In the genomic region with DNA sequence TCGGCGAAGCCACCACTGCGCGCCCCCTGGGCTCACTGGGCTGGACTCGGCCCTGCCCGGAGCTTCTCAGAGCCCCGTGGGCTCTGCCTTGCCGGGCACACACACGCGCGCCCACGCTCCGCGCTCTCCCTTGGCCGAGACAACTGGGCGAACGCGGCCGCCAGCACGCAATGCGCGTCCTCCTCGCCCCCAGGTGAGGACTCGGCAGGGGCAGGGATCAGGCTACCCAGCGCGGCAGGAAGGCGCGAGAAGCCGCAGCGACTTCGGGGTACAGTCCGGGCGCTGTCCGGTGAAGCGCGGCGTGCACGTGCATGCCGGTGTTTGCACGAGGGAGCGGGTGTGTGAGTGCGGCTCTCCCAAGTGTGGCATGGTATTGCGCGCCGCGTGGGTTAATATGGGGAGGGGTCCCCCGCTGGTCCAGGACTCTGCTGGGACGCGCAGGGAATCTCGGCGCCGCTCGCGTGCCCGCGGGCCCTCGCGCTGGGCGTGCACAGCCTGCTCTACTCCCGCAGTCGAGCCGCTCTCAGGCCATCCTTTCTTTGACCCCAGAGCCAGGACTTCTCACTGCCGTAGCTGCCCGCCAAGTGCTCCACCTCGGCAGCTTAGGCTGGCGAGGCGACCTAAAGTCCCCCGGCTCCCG, we compare ENCODE assay signal across 11 cellular contexts. TPM values are rescaled to one million over a fixed set of nuclear protein-coding genes. Genes with fewer than 3 reads are reported as not detected.
A peak's percentile ranks its signal among the peaks of the same experiment; 100 is the strongest.
DNase-seq lines count a peak whose midpoint lies in the region; ATAC-seq, FAIRE-seq and TF ChIP-seq lines count a peak whose summit lies in the region.
"Had no signal": no experiment of that assay in that cellular context is flagged by ENCODE, and none has a peak within 500 bp of the region (broad histone marks: within the 10 kb centered on the region; RNA-seq: fewer than 3 reads in every experiment).

No MANE protein-coding gene starts in this region.

- in situ Hi-C loops in HepG2 (cut with HindIII; ENCODE audit: extremely low pct_ligation_motif_present, low pct_unique_long_range_greater_than_20kb) = no loop called here

- peaks cover 33% of the 10 kb centered on the region for H3K4me1 ChIP-seq in HepG2 (ENCODE audit: insufficient read depth, low read length)
- H3K4me1 ChIP-seq in right lobe of liver = peaks cover 0 to 16% (median 0%) of the 10 kb centered on the region in 4 donors

- TF ChIP-seq EP300 in HepG2 (IDR thresholded peaks at IDR 0.05; ENCODE audit: low read depth in 2 of 2, low read length in 2 of 2) (no peak), HepG2 (CRISPR knock-in tag; IDR thresholded peaks at IDR 0.05; ENCODE audit: borderline replicate concordance) (no peak), neural cell (conservative IDR thresholded peaks at IDR 0.05; ENCODE audit: poor library complexity, severe bottlenecking) (no peak)

- H3K4me3 ChIP-seq in HepG2 (replicated peaks in 1 of 3; ENCODE audit: insufficient read depth in 1 of 3, low read depth in 2 of 3, low read length in 3 of 3) (no peak overlapping the region), right lobe of liver (no peak overlapping the region), epithelial cell of esophagus (ENCODE audit: low read length) (peak overlapping the region; percentile 15), neural cell (ENCODE audit: low read length) (peak overlapping the region; percentile 60)

- no peak overlapping the region; the same call in 1 of the 2 replicates for H3K4me2 ChIP-seq in HepG2 (ENCODE audit: low read depth, low read length)
- no peak overlapping the region for H3K4me2 ChIP-seq in neural cell (ENCODE audit: low read length)

- H3K27me3 ChIP-seq in HepG2 (ENCODE audit: control insufficient read depth in 1 of 2, insufficient read depth in 2 of 2, low read length in 2 of 2) (peaks cover 25 to 88% of the 10 kb centered on the region in 2 experiments), right lobe of liver (peaks cover 9 to 29% of the 10 kb centered on the region in 2 donors), neural cell (ENCODE audit: insufficient read depth, low read depth, low read length) (peaks cover 62% of the 10 kb centered on the region)

- ATAC-seq in HepG2 (no peak), right lobe of liver (no peak), HG02571 (IDR thresholded peaks at IDR 0.05; ENCODE audit: unreplicated experiment) (no peak)

- TF ChIP-seq POLR2A in HepG2 (IDR thresholded peaks at IDR 0.05; ENCODE audit: insufficient read depth in 1 of 2, low read depth in 2 of 2, low read length in 2 of 2) (no peak), right lobe of liver (IDR thresholded peaks at IDR 0.05) (no peak)

- FAIRE-seq in HepG2 (lab: Jason Lieb, UNC) = no peak

- H2AFZ ChIP-seq in HepG2 (ENCODE audit: low read length) (no peak overlapping the region), neural cell (ENCODE audit: low read depth, low read length) (no peak overlapping the region)

- H3K36me3 ChIP-seq in HepG2 (replicated peaks in 1 of 2; ENCODE audit: control insufficient read depth in 1 of 2, insufficient read depth in 2 of 2, low read length in 2 of 2) (no peaks in the 10 kb centered on the region), right lobe of liver (no peaks in the 10 kb centered on the region), neural cell (ENCODE audit: insufficient read depth, low read length) (no peaks in the 10 kb centered on the region)

- H4K20me1 ChIP-seq in HepG2 (ENCODE audit: insufficient read depth, low read length) = peaks cover 8% of the 10 kb centered on the region; the same call in 1 of the 2 replicates
- H4K20me1 ChIP-seq in neural cell (ENCODE audit: insufficient read depth) = no peaks in the 10 kb centered on the region

- H3K9ac ChIP-seq in HepG2 (ENCODE audit: insufficient read depth, low read depth, low read length) (no peak overlapping the region), neural cell (ENCODE audit: low read length) (peak overlapping the region; percentile 29)

- WGBS in HepG2 (ENCODE audit: low lambda C conversion rate) = 17% methylated on average over 20 of the region's 69 CpGs
- 4% methylated on average over 22 of the region's 69 CpGs for WGBS in right lobe of liver (ENCODE audit: insufficient coverage, low coverage, low lambda C conversion rate, missing lambda C conversion rate)

- no peak for TF ChIP-seq RAD21 in HepG2 (CRISPR knock-in tag; IDR thresholded peaks at IDR 0.05)
- TF ChIP-seq RAD21 in neural cell (conservative IDR thresholded peaks at IDR 0.05) = no peak

- TF ChIP-seq CTCF in HepG2 (CRISPR knock-in tag; IDR thresholded peaks at IDR 0.05) = no peak
- TF ChIP-seq CTCF in right lobe of liver (IDR thresholded peaks at IDR 0.05) = no peak
- TF ChIP-seq CTCF in epithelial cell of esophagus (IDR thresholded peaks at IDR 0.05; ENCODE audit: insufficient read depth, low read depth, low read length, missing control alignments) = no peak
- no peak for TF ChIP-seq CTCF in neural cell (IDR thresholded peaks at IDR 0.05; ENCODE audit: poor library complexity, severe bottlenecking)

- POLR2A ChIA-PET in HepG2 (lab: Yijun Ruan, JAX) = no interaction called here

- no peak for DNase-seq in HepG2 (ENCODE audit: low spot score)
- no peak for DNase-seq in right lobe of liver
- DNase-seq in epithelial cell of esophagus (ENCODE audit: low read depth) = no peak
- DNase-seq in glomerular visceral epithelial cell (ENCODE audit: extremely low spot score) = no peak
- DNase-seq in NAMALWA (ENCODE audit: low spot score) = no peak
- DNase-seq in NCI-H748 treated with DMSO at 0.1 percent for 48 hours (lab: John Stamatoyannopoulos, UW) = no peak
- DNase-seq: cortex of kidney, HCEC 1CT, KG1 had no signal

- intact Hi-C loops in HepG2 (cut with micrococcal nuclease; ENCODE audit: unreplicated experiment) (no loop called here), right lobe of liver (cut with DNase I) (no loop called here)

- no peaks in the 10 kb centered on the region for H3K79me2 ChIP-seq in HepG2 (ENCODE audit: insufficient read depth, low read length)
- no peaks in the 10 kb centered on the region for H3K79me2 ChIP-seq in neural cell (replicated peaks; ENCODE audit: insufficient read depth, low read length)

- no peaks in the 10 kb centered on the region for H3K9me2 ChIP-seq in neural cell (ENCODE audit: insufficient read depth, low read length)

- no peaks in the 10 kb centered on the region for H3F3A ChIP-seq in neural cell (ENCODE audit: insufficient read depth, low read length, poor library complexity, severe bottlenecking)

- no peak overlapping the region for H3K27ac ChIP-seq in HepG2 (ENCODE audit: extremely low read length, insufficient read depth, low read length)
- H3K27ac ChIP-seq in right lobe of liver = no peak overlapping the region
- no peak overlapping the region for H3K27ac ChIP-seq in neural cell (ENCODE audit: low read length)

- H3K9me3 ChIP-seq in HepG2 (ENCODE audit: low read length) (no peaks in the 10 kb centered on the region), right lobe of liver (no peaks in the 10 kb centered on the region), neural cell (ENCODE audit: low read length) (no peaks in the 10 kb centered on the region)

- CTCF ChIA-PET in HepG2 (lab: Yijun Ruan, JAX; ENCODE audit: low intra/inter-chr PET ratio, low total read pairs) = no interaction called here

- BruUV-seq in HepG2 (replicated peaks; lab: Mats Ljungman, UMichigan) = no TSS peak

TF ChIP-seq in neural cell, 6 proteins besides CTCF, POLR2A, EP300 and RAD21 (continues in another document):
- TF ChIP-seq POLR2AphosphoS5 (IDR thresholded peaks at IDR 0.05) = no peak
- no peak for TF ChIP-seq MXI1 (conservative IDR thresholded peaks at IDR 0.05; ENCODE audit: poor library complexity, severe bottlenecking)
- TF ChIP-seq EZH2 (IDR thresholded peaks at IDR 0.05; ENCODE audit: borderline replicate concordance, insufficient read depth, low read length, poor library complexity, severe bottlenecking) = no peak

RNA-seq across cellular contexts. Expression of a gene that starts 5.5 kb away (rescaled TPM):
- total RNA-seq in HepG2 (2016; rRNA removed; fragmentation: Illumina TruSeq; extraction: Trizol) (0.09 and 0.24 TPM in 2 replicates), right lobe of liver (under 1 TPM in 2 of 6 experiments, not detected in 4; 0.10 to 0.12 TPM)
- 0.09 TPM in 1 of 2 replicates, not detected in the other for total RNA-seq in HepG2 (2016; cell fraction: cytosol; rRNA removed; fragmentation: Illumina TruSeq; extraction: Trizol; ENCODE audit: low read depth)
- 0.06 and 0.33 TPM in 2 replicates for total RNA-seq in HepG2 (2016; cell fraction: insoluble cytoplasmic fraction; rRNA removed; fragmentation: Illumina TruSeq; extraction: Trizol)
- 0.10 and 0.12 TPM in 2 replicates for total RNA-seq in HepG2 (2016; cell fraction: membrane; rRNA removed; fragmentation: Illumina TruSeq; extraction: Trizol)
- not detected in 2 replicates for total RNA-seq in HepG2 (2016; cell fraction: nucleus; rRNA removed; fragmentation: Illumina TruSeq; extraction: Trizol)
- polyA plus RNA-seq in HepG2 (2011; rRNA removed) (0.04 TPM in 1 of 2 replicates, not detected in the other), neural cell (0.16 and 0.24 TPM in 2 replicates)
- 0.08 and 0.17 TPM in 2 replicates for polyA plus RNA-seq in HepG2 (2011; cell fraction: cytosol; rRNA removed)
- 0.05 and 0.08 TPM in 2 replicates for polyA plus RNA-seq in HepG2 (2011; cell fraction: nucleus; rRNA removed)
- 0.08 TPM in 1 of 2 replicates, not detected in the other for polyA plus RNA-seq in HepG2 (2012)
- polyA plus RNA-seq in HepG2 (2016; cell fraction: cytosol; fragmentation: Illumina TruSeq; extraction: Trizol; ENCODE audit: low read depth) = 0.07 and 0.10 TPM in 2 replicates
- 0.27 and 0.40 TPM in 2 replicates for polyA plus RNA-seq in HepG2 (2016; cell fraction: insoluble cytoplasmic fraction; fragmentation: Illumina TruSeq; extraction: Trizol; ENCODE audit: low read depth)
- polyA plus RNA-seq in HepG2 (2016; cell fraction: membrane; fragmentation: Illumina TruSeq; extraction: Trizol; ENCODE audit: low read depth) = 0.12 and 0.22 TPM in 2 replicates
- 0.25 and 0.30 TPM in 2 replicates for polyA plus RNA-seq in HepG2 (2016; cell fraction: nucleus; fragmentation: Illumina TruSeq; extraction: Trizol; ENCODE audit: insufficient read depth, low read depth)
- 0.30 and 2.8 TPM in 2 replicates for polyA minus RNA-seq in HepG2 (2011; rRNA and poly(A)+ RNA removed; ENCODE audit: low replicate concordance)
- polyA minus RNA-seq in HepG2 (2011; cell fraction: cytosol; rRNA and poly(A)+ RNA removed) = 0.20 TPM in 1 of 2 replicates, not detected in the other
- polyA minus RNA-seq in HepG2 (2011; cell fraction: nucleus; rRNA and poly(A)+ RNA removed) = not detected in 2 replicates
- 0.24 and 0.58 TPM in 2 replicates for polyA minus RNA-seq in neural cell

Comparison
In these comparisons a context has a peak if more than half of its experiments do, and no peak if none do; other contexts are left out.
1. H3K4me3 ChIP-seq: peak in epithelial cell of esophagus (single experiment) and neural cell (single experiment); none in HepG2 (0 of 3) and right lobe of liver (0 of 3).